ENCODE assay signal across 26 cellular contexts in genomic region chr9:89637787-89638186, GRCh38.
"Had no signal": no experiment of that assay in that cellular context is flagged by ENCODE, and none has a peak within 500 bp of the region (broad histone marks: within the 10 kb centered on the region; RNA-seq: fewer than 3 reads in every experiment).

No MANE protein-coding gene starts in this region.

- H3K9me3 ChIP-seq: adrenal gland, ascending aorta, sigmoid colon, tibial artery had no signal

- H3K27ac ChIP-seq: adrenal gland, epithelial cell of prostate had no signal

- H3K4me1 Mint-ChIP-seq: activated B cell treated with CpG ODN at 0.5 μM for 24 hours had no signal

- H3K4me2 ChIP-seq: smooth muscle cell had no signal

- H3K27me3 Mint-ChIP-seq: activated B cell treated with CpG ODN at 0.5 μM for 24 hours; activated CD4-positive, alpha-beta T cell treated with anti-CD3 and anti-CD28 coated beads for 36 hours; activated naive CD8-positive, alpha-beta T cell; activated T-cell treated with anti-CD3 and anti-CD28 coated beads, Interleukin-2, amount 50 U/mL, for 24 hours; activated T-helper 17 cell treated with anti-CD3 and anti-CD28 coated beads, Interleukin-2, amount 50 U/mL, for 72 hours; stimulated activated naive CD8-positive, alpha-beta T cell treated with anti-CD3 and anti-CD28 coated beads, Interleukin-15, Interleukin-2, amounts not matched to agents 100 ng/mL and 50 ng/mL, for 24 hours had no signal

- H3K27me3 ChIP-seq: adrenal gland, ascending aorta, sigmoid colon, tibial artery had no signal

- DNase-seq: activated B cell treated with CpG ODN at 0.5 μM for 24 hours; activated CD4-positive, alpha-beta T cell treated with anti-CD3 and anti-CD28 coated beads for 36 hours; activated CD4-positive, alpha-beta T cell treated with anti-CD3 and anti-CD28 coated beads, Interleukin-2, amount 50 U/mL, for 4 hours; activated CD8-positive, alpha-beta memory T cell treated with anti-CD3 and anti-CD28 coated beads for 24 hours; activated CD8-positive, alpha-beta memory T cell treated with anti-CD3 and anti-CD28 coated beads, Interleukin-2, amount 50 U/mL, for 4 hours; activated naive CD4-positive, alpha-beta T cell; activated T-cell treated with anti-CD3 and anti-CD28 coated beads, Interleukin-2, amount 50 U/mL, for 24 hours; adrenal gland; cerebellar nuclear complex; cortex of kidney; hippocampal formation; left ventricle myocardium superior; midbrain; nucleus accumbens; sigmoid colon; stimulated activated CD4-positive, alpha-beta T cell treated with anti-CD3 and anti-CD28 coated beads, Interleukin-4, amount 100 ng/mL, for 24 hours; T1000; tibial artery had no signal

- H3K27ac Mint-ChIP-seq: activated B cell treated with CpG ODN at 0.5 μM for 24 hours; activated CD4-positive, alpha-beta T cell treated with anti-CD3 and anti-CD28 coated beads for 36 hours; activated naive CD8-positive, alpha-beta T cell; activated T-cell treated with anti-CD3 and anti-CD28 coated beads, Interleukin-2, amount 50 U/mL, for 24 hours; nephron; stimulated activated naive CD8-positive, alpha-beta T cell treated with anti-CD3 and anti-CD28 coated beads, Interleukin-15, Interleukin-2, amounts not matched to agents 100 ng/mL and 50 ng/mL, for 24 hours; T-helper 1 cell treated with Interleukin-12 subunit alpha and Interleukin-12 subunit beta and Interleukin-4 antibody, amounts not matched to agents 30 μg/mL and 1 μg/mL, for 36 hours had no signal

- H3K36me3 ChIP-seq: adrenal gland, ascending aorta, sigmoid colon, tibial artery had no signal

- H3K36me3 Mint-ChIP-seq: activated naive CD8-positive, alpha-beta T cell had no signal

- H3K9me3 Mint-ChIP-seq: activated B cell treated with CpG ODN at 0.5 μM for 24 hours; activated T-cell treated with anti-CD3 and anti-CD28 coated beads, Interleukin-2, amount 50 U/mL, for 24 hours; activated T-helper 17 cell treated with anti-CD3 and anti-CD28 coated beads, Interleukin-2, amount 50 U/mL, for 72 hours; nephron; stimulated activated naive CD8-positive, alpha-beta T cell treated with anti-CD3 and anti-CD28 coated beads, Interleukin-15, Interleukin-2, amounts not matched to agents 100 ng/mL and 50 ng/mL, for 24 hours; T-helper 1 cell treated with Interleukin-12 subunit alpha and Interleukin-12 subunit beta and Interleukin-4 antibody, amounts not matched to agents 30 μg/mL and 1 μg/mL, for 36 hours had no signal

- H3K4me3 ChIP-seq: adrenal gland, ascending aorta, sigmoid colon, smooth muscle cell, tibial artery had no signal

- ATAC-seq: activated CD4-positive, alpha-beta T cell treated with anti-CD3 and anti-CD28 coated beads for 36 hours; activated T-helper 17 cell treated with anti-CD3 and anti-CD28 coated beads, Interleukin-2, amount 50 U/mL, for 72 hours; left ventricle myocardium superior had no signal

- H3K4me3 Mint-ChIP-seq: activated B cell treated with CpG ODN at 0.5 μM for 24 hours; activated CD4-positive, alpha-beta T cell treated with anti-CD3 and anti-CD28 coated beads for 36 hours; activated naive CD8-positive, alpha-beta T cell; activated T-cell treated with anti-CD3 and anti-CD28 coated beads, Interleukin-2, amount 50 U/mL, for 24 hours; activated T-helper 17 cell treated with anti-CD3 and anti-CD28 coated beads, Interleukin-2, amount 50 U/mL, for 72 hours; stimulated activated naive CD8-positive, alpha-beta T cell treated with anti-CD3 and anti-CD28 coated beads, Interleukin-15, Interleukin-2, amounts not matched to agents 100 ng/mL and 50 ng/mL, for 24 hours; T-helper 1 cell treated with Interleukin-12 subunit alpha and Interleukin-12 subunit beta and Interleukin-4 antibody, amounts not matched to agents 30 μg/mL and 1 μg/mL, for 36 hours had no signal
